Comparison of ENCODE assay signal across 21 cellular contexts in the genomic region with DNA sequence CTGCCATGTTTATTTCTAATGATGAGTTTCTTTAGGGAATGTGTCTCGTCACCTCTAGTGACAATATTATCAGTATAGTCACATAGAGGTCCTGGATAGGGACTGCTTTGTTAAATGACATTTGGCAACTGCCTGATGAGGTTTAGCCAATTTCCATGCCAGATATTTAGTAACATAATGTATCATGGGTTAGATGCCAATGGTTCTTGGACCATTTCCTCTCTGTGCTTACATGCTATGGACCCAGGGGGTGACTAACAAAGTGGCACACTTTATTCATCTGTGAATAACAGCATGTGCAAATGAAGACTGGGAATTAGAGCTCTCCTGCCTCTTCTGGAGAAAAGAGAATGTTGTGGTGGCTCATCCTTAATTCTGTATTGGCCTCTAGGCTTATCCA. TPM values are rescaled to one million over a fixed set of nuclear protein-coding genes. Genes with fewer than 3 reads are reported as not detected.
"Had no signal": no experiment of that assay in that cellular context is flagged by ENCODE, and none has a peak within 500 bp of the region (broad histone marks: within the 10 kb centered on the region; RNA-seq: fewer than 3 reads in every experiment).

No MANE protein-coding gene starts in this region.

- H3K27ac ChIP-seq: adrenal gland, ascending aorta, left ventricle myocardium inferior, neural progenitor cell, thoracic aorta, vagina had no signal

- FAIRE-seq: frontal cortex, TTC549 had no signal

- H3K36me3 ChIP-seq: adrenal gland, ascending aorta, left ventricle myocardium inferior, neural progenitor cell, thoracic aorta, vagina had no signal

- H2AFZ ChIP-seq: neural progenitor cell had no signal

- H3K27me3 ChIP-seq: adrenal gland, ascending aorta, neural progenitor cell, vagina had no signal

- H3K4me1 ChIP-seq: adrenal gland, ascending aorta, left ventricle myocardium inferior, neural progenitor cell had no signal

- H3K9me3 ChIP-seq: adrenal gland, ascending aorta, left ventricle myocardium inferior, thoracic aorta, vagina had no signal

- DNase-seq: activated CD4-positive, alpha-beta T cell treated with anti-CD3 and anti-CD28 coated beads for 1 hour; activated CD4-positive, alpha-beta T cell treated with anti-CD3 and anti-CD28 coated beads, Interleukin-2, amount 50 U/mL, for 1 hour; activated CD8-positive, alpha-beta memory T cell treated with anti-CD3 and anti-CD28 coated beads, Interleukin-2, amount 50 U/mL, for 48 hours; activated naive CD4-positive, alpha-beta T cell; activated T-cell treated with anti-CD3 and anti-CD28 coated beads, Interleukin-2, amount 50 U/mL, for 4 hours; adrenal gland; cortex of kidney; endodermal cell; hippocampal formation; kidney glomerular epithelial cell; left ventricle myocardium inferior; naive thymus-derived CD8-positive, alpha-beta T cell; stimulated activated CD4-positive, alpha-beta T cell treated with anti-CD3 and anti-CD28 coated beads, Interleukin-4, amount 100 ng/mL, for 24 hours; stimulated activated naive CD4-positive, alpha-beta T cell treated with Interleukin-2 at 50 U/mL for 16 hours had no signal

- H3K4me3 ChIP-seq: adrenal gland, ascending aorta, left ventricle myocardium inferior, neural progenitor cell, thoracic aorta, vagina had no signal

- H3K4me2 ChIP-seq: neural progenitor cell had no signal

- H3K9ac ChIP-seq: neural progenitor cell had no signal

RNA-seq across cellular contexts. Expression of a gene that starts 56.2 kb away (rescaled TPM):
- total RNA-seq: lung microvascular endothelial cell had no signal
